ENCODE assay signal across 15 cellular contexts in the genomic region with DNA sequence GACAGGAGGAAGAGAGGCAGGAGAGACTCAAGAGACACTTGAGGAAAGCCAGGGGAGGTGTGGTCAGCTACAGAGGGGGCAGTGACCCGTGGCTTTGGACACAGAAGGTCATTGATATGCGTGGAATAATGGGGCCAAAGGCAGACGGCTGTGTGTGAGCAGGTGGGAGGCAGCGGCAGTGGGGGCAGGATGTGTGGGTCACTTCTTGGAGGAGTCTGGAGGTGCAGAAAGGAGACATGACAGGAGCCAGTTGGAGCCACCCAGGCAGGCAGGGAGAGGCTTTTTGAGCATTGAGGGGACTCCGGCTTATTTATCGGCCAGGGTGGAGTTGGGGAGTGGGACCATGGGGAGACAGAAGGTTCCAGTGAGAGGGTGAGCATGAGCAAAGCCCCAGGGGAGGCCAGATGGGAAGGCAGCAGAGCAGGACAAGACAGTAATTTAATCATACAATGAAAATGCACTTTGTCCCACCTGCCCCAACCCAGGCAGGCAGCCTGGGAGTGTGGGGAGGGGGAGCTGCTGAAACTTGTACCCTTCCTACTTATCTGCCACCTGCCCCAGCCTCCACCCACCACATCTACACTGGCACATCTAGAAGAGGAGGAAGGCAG. TPM values are rescaled to one million over a fixed set of nuclear protein-coding genes. Genes with fewer than 3 reads are reported as not detected.
DNase-seq lines count a peak whose midpoint lies in the region; ATAC-seq and TF ChIP-seq lines count a peak whose summit lies in the region.
"Had no signal": no experiment of that assay in that cellular context is flagged by ENCODE, and none has a peak within 500 bp of the region (broad histone marks: within the 10 kb centered on the region; RNA-seq: fewer than 3 reads in every experiment).

No MANE protein-coding gene starts in this region.

- H3K27me3 Mint-ChIP-seq in glutamatergic neuron (ENCODE audit: unreplicated experiment), result peaks cover 27% of the 10 kb centered on the region

- peaks cover 0 to 2% of the 10 kb centered on the region in 2 donors for H3K36me3 ChIP-seq in stomach smooth muscle (ENCODE audit: control insufficient read depth in 2 of 2, insufficient read depth in 2 of 2, low read length in 2 of 2)
- H3K36me3 ChIP-seq: breast epithelium, tibial nerve had no signal

- H3K36me3 Mint-ChIP-seq in glutamatergic neuron (ENCODE audit: unreplicated experiment), result no peaks in the 10 kb centered on the region
- H3K36me3 Mint-ChIP-seq: activated naive CD4-positive, alpha-beta T cell treated with anti-CD3 and anti-CD28 coated beads, Interleukin-2, amount 10 ng/mL, durations not matched to agents 7 days and 5 days; CD8-positive, alpha-beta memory T cell had no signal

- H3K9me3 ChIP-seq in stomach smooth muscle (ENCODE audit: control insufficient read depth in 2 of 2, low read length in 2 of 2), result no peaks in the 10 kb centered on the region
- H3K9me3 ChIP-seq: breast epithelium, tibial nerve had no signal

- intact Hi-C loops in sciatic nerve (cut with DNase I), result no loop called here

- H3K4me3 Mint-ChIP-seq in glutamatergic neuron (ENCODE audit: unreplicated experiment), result peak overlapping the region; percentile 83
- H3K4me3 Mint-ChIP-seq: activated naive CD4-positive, alpha-beta T cell treated with anti-CD3 and anti-CD28 coated beads, Interleukin-2, amount 10 ng/mL, durations not matched to agents 7 days and 5 days; CD8-positive, alpha-beta memory T cell had no signal

- H3K9me3 Mint-ChIP-seq in glutamatergic neuron (ENCODE audit: unreplicated experiment), result peaks cover 23% of the 10 kb centered on the region
- H3K9me3 Mint-ChIP-seq: activated naive CD4-positive, alpha-beta T cell treated with anti-CD3 and anti-CD28 coated beads, Interleukin-2, amount 10 ng/mL, durations not matched to agents 7 days and 5 days; CD8-positive, alpha-beta memory T cell had no signal

- peaks cover 83% of the 10 kb centered on the region for H3K4me1 ChIP-seq in stomach smooth muscle (ENCODE audit: control insufficient read depth, insufficient read depth, low read length)
- H3K4me1 ChIP-seq: breast epithelium had no signal

- peak overlapping the region in 1 of 2 donors; percentile 87 for H3K4me3 ChIP-seq in stomach smooth muscle (ENCODE audit: low read length in 2 of 2)
- H3K4me3 ChIP-seq: breast epithelium, tibial nerve had no signal

- peak overlapping the region; percentile 76 for H3K27ac ChIP-seq in stomach smooth muscle (ENCODE audit: low read length)
- H3K27ac ChIP-seq: 22Rv1 had no signal

- H3K9ac ChIP-seq in stomach smooth muscle (ENCODE audit: low read length in 2 of 2), result peak overlapping the region; percentile 42 to 52

- no peaks in the 10 kb centered on the region for H3K27me3 ChIP-seq in stomach smooth muscle (ENCODE audit: control insufficient read depth in 1 of 2, insufficient read depth in 2 of 2, low read length in 2 of 2)
- H3K27me3 ChIP-seq: breast epithelium, tibial nerve had no signal

- peaks cover 48% of the 10 kb centered on the region for H3K4me1 Mint-ChIP-seq in glutamatergic neuron (ENCODE audit: low read depth, unreplicated experiment)
- H3K4me1 Mint-ChIP-seq: activated naive CD4-positive, alpha-beta T cell treated with anti-CD3 and anti-CD28 coated beads, Interleukin-2, amount 10 ng/mL, durations not matched to agents 7 days and 5 days; CD8-positive, alpha-beta memory T cell had no signal

- TF ChIP-seq CTCF in glutamatergic neuron (IDR thresholded peaks at IDR 0.05; ENCODE audit: partially characterized antibody, unreplicated experiment), result no peak

- no peak for ATAC-seq in sciatic nerve

- H3K27ac Mint-ChIP-seq in glutamatergic neuron (ENCODE audit: unreplicated experiment), result peak overlapping the region; percentile 100
- H3K27ac Mint-ChIP-seq: activated naive CD4-positive, alpha-beta T cell treated with anti-CD3 and anti-CD28 coated beads, Interleukin-2, amount 10 ng/mL, durations not matched to agents 7 days and 5 days had no signal

- DNase-seq in DMS 273 (lab: John Stamatoyannopoulos, UW; ENCODE audit: unreplicated experiment), result peak; percentile 76
- DNase-seq in DMS 273 treated with DMSO at 0.1 percent for 48 hours (lab: John Stamatoyannopoulos, UW), result no peak
- DNase-seq in NCI-H526 treated with DMSO at 0.1 percent for 48 hours (lab: John Stamatoyannopoulos, UW), result peak; percentile 30
- peak; percentile 75 for DNase-seq in glutamatergic neuron
- DNase-seq in sciatic nerve (ENCODE audit: low spot score), result no peak
- no peak for DNase-seq in HUDEP-2 (lab: John Stamatoyannopoulos, UW; ENCODE audit: unreplicated experiment in 76 of 76)
- DNase-seq in foreskin melanocyte, result no peak
- DNase-seq: activated CD8-positive, alpha-beta memory T cell treated with anti-CD3 and anti-CD28 coated beads, Interleukin-2, amount 50 U/mL, for 4 hours; activated naive CD4-positive, alpha-beta T cell treated with anti-CD3 and anti-CD28 coated beads, Interleukin-2, amount 10 ng/mL, durations not matched to agents 7 days and 5 days; CD8-positive, alpha-beta memory T cell had no signal

RNA-seq across cellular contexts. Expression of gene LDB3, which starts 5.0 kb away (rescaled TPM):
- 92.0 TPM for total RNA-seq in glutamatergic neuron (ENCODE audit: unreplicated experiment)
- total RNA-seq in sciatic nerve, result 4.9 TPM

RNA-seq across cellular contexts. Expression of gene OPN4, which starts 19.0 kb away (rescaled TPM):
- total RNA-seq in glutamatergic neuron (ENCODE audit: unreplicated experiment), result not detected
- total RNA-seq in sciatic nerve, result 0.18 TPM
- total RNA-seq: breast epithelium; CD8-positive, alpha-beta memory T cell; OCI-LY7 had no signal

Comparison
In these comparisons a context has a peak if more than half of its experiments do, and no peak if none do; other contexts are left out.
1. DNase-seq: peak in DMS 273 (single experiment), NCI-H526 treated with DMSO at 0.1 percent for 48 hours (single experiment) and glutamatergic neuron (single experiment); none in DMS 273 treated with DMSO at 0.1 percent for 48 hours (single experiment), sciatic nerve (single experiment), HUDEP-2 (0 of 76) and foreskin melanocyte (single experiment).
2. RNA of gene LDB3, which starts 5.0 kb away (total RNA-seq): 92.0 TPM in glutamatergic neuron (single experiment); 4.9 TPM in sciatic nerve (single experiment); every median in the first group is over 10 times any median in the second.